ENCODE assay signal across 26 cellular contexts in genomic region chr15:50552238-50552637, GRCh38. TPM values are rescaled to one million over a fixed set of nuclear protein-coding genes. Genes with fewer than 3 reads are reported as not detected.
"Had no signal": no experiment of that assay in that cellular context is flagged by ENCODE, and none has a peak within 500 bp of the region (broad histone marks: within the 10 kb centered on the region; RNA-seq: fewer than 3 reads in every experiment).

No MANE protein-coding gene starts in this region.

- H3K9me3 ChIP-seq: Peyer's patch, SJCRH30, SK-N-SH had no signal

- FAIRE-seq: colon had no signal

- H3K36me3 ChIP-seq: brain microvascular endothelial cell, Peyer's patch, SJCRH30 had no signal

- H3K4me1 ChIP-seq: Peyer's patch, SJCRH30 had no signal

- DNase-seq: activated CD4-positive, alpha-beta memory T cell treated with anti-CD3 and anti-CD28 coated beads for 36 hours; activated CD4-positive, alpha-beta T cell treated with anti-CD3 and anti-CD28 coated beads, Interleukin-2, amount 10 ng/mL, durations not matched to agents 7 days and 5 days; activated CD4-positive, CD25-positive, alpha-beta regulatory T cell; activated CD8-positive, alpha-beta memory T cell treated with anti-CD3 and anti-CD28 coated beads for 24 hours; activated effector memory CD4-positive, alpha-beta T cell treated with anti-CD3 and anti-CD28 coated beads, Interleukin-2, amount 50 U/mL, for 16 hours; activated naive CD4-positive, alpha-beta T cell treated with anti-CD3 and anti-CD28 coated beads, Interleukin-2, amount 10 ng/mL, durations not matched to agents 7 days and 5 days; activated naive CD8-positive, alpha-beta T cell treated with anti-CD3 and anti-CD28 coated beads for 36 hours; activated T-cell treated with anti-CD3 and anti-CD28 coated beads, Interleukin-2, amount 50 U/mL, for 4 hours; brain microvascular endothelial cell; cerebellar nuclear complex; NCI-H1105 treated with DMSO at 0.1 percent for 48 hours; NCI-H1436 treated with DMSO at 0.1 percent for 48 hours; NCI-H187; NCI-H2081; NCI-H510A treated with DMSO at 0.1 percent for 48 hours; NK-92 treated with Interleukin-12 subunit alpha and Interleukin-12 subunit beta, amount 100 ng/mL, for 24 hours; Peyer's patch; Right ventricle myocardium superior; SJCRH30; SK-N-SH; T-helper 1 cell had no signal

- H3K9me2 ChIP-seq: SK-N-SH had no signal

- H3K27ac ChIP-seq: brain microvascular endothelial cell, cardiac muscle cell, Peyer's patch, RWPE1, SJCRH30, VCaP had no signal

- H3K9ac ChIP-seq: SK-N-SH had no signal

- H3K4me2 ChIP-seq: SK-N-SH had no signal

- H3K27me3 ChIP-seq: brain microvascular endothelial cell, cardiac muscle cell, Peyer's patch, SJCRH30 had no signal

- ATAC-seq: activated T-cell treated with anti-CD3 and anti-CD28 coated beads, Interleukin-2, amount 50 U/mL, for 4 hours had no signal

- H3K4me3 ChIP-seq: cardiac muscle cell, Peyer's patch, SJCRH30 had no signal

RNA-seq across cellular contexts. Expression of gene USP50, which starts 5.8 kb away (rescaled TPM):
- total RNA-seq: activated CD4-positive, alpha-beta memory T cell treated with anti-CD3 and anti-CD28 coated beads for 36 hours; activated CD4-positive, alpha-beta T cell treated with anti-CD3 and anti-CD28 coated beads, Interleukin-2, amount 10 ng/mL, durations not matched to agents 7 days and 5 days; activated naive CD8-positive, alpha-beta T cell treated with anti-CD3 and anti-CD28 coated beads for 36 hours; activated T-cell treated with anti-CD3 and anti-CD28 coated beads, Interleukin-2, amount 50 U/mL, for 4 hours; cardiac muscle cell; Peyer's patch; SJCRH30 had no signal
- polyA plus RNA-seq: adipose tissue, cardiac muscle cell, SK-N-SH had no signal
